8 cellular contexts compared by ENCODE assay signal in genomic region chr3:161104561-161105551, GRCh38. TPM values are rescaled to one million over a fixed set of nuclear protein-coding genes. Genes with fewer than 3 reads are reported as not detected.
DNase-seq lines count a peak whose midpoint lies in the region; ATAC-seq and TF ChIP-seq lines count a peak whose summit lies in the region.

TSS of gene B3GALNT1 (minus strand) at chr3:161105349. CDS start at chr3:161086754, 18,595 bp downstream.

- CTCF ChIA-PET in activated CD4-positive, alpha-beta T cell treated with anti-CD3 and anti-CD28 coated beads, Interleukin-2, amount 10 ng/mL, durations not matched to agents 7 days and 5 days (lab: Charles Lee) = interaction anchor here (0.7 to 2.2 kb wide), 2 partner anchors 13 to 94 kb away, joined by 3 to 4 read pairs; no protein-coding TSS in a partner anchor

- peak; percentile 25 for TF ChIP-seq CTCF in GM10266 (IDR thresholded peaks at IDR 0.05; ENCODE audit: control insufficient read depth, insufficient read depth, low read depth, missing control alignments)
- TF ChIP-seq CTCF in epithelial cell of esophagus (IDR thresholded peaks at IDR 0.05; ENCODE audit: insufficient read depth, low read depth, low read length, missing control alignments) = peak; percentile 1
- TF ChIP-seq CTCF in mesothelial cell of epicardium (IDR thresholded peaks at IDR 0.05; ENCODE audit: unreplicated experiment) = no peak

- H3K36me3 Mint-ChIP-seq in activated CD4-positive, alpha-beta T cell treated with anti-CD3 and anti-CD28 coated beads, Interleukin-2, amount 10 ng/mL, durations not matched to agents 7 days and 5 days (ENCODE audit: low read depth) = peaks cover 6% of the 10 kb centered on the region
- H3K36me3 Mint-ChIP-seq in mesothelial cell of epicardium = peaks cover 28% of the 10 kb centered on the region
- H3K36me3 Mint-ChIP-seq in stimulated activated naive B cell treated with anti-CD40 and anti-IgM and Interleukin-4, amounts not matched to agents 10 μg/mL and 1 μg/mL and 100 μg/mL, for 72 hours = peaks cover 3% of the 10 kb centered on the region in 2 donors

- peak within 1 kb of the TSS; percentile 55 for H3K4me3 ChIP-seq in epithelial cell of esophagus (ENCODE audit: low read length)

- POLR2A ChIA-PET in activated CD4-positive, alpha-beta T cell treated with anti-CD3 and anti-CD28 coated beads, Interleukin-2, amount 10 ng/mL, durations not matched to agents 7 days and 5 days (lab: Charles Lee) = no interaction called here

- H3K27me3 Mint-ChIP-seq in activated CD4-positive, alpha-beta T cell treated with anti-CD3 and anti-CD28 coated beads, Interleukin-2, amount 10 ng/mL, durations not matched to agents 7 days and 5 days = peaks cover 28% of the 10 kb centered on the region
- no peaks in the 10 kb centered on the region for H3K27me3 Mint-ChIP-seq in mesothelial cell of epicardium (ENCODE audit: low read depth)
- peaks cover 4 to 24% of the 10 kb centered on the region in 2 donors for H3K27me3 Mint-ChIP-seq in stimulated activated naive B cell treated with anti-CD40 and anti-IgM and Interleukin-4, amounts not matched to agents 10 μg/mL and 1 μg/mL and 100 μg/mL, for 72 hours

- TF ChIP-seq RAD21 in Ishikawa (IDR thresholded peaks at IDR 0.05; ENCODE audit: low read depth) = no peak

- no peak for TF ChIP-seq EP300 in Ishikawa (IDR thresholded peaks at IDR 0.05; ENCODE audit: borderline replicate concordance)

- H3K4me3 Mint-ChIP-seq in activated CD4-positive, alpha-beta T cell treated with anti-CD3 and anti-CD28 coated beads, Interleukin-2, amount 10 ng/mL, durations not matched to agents 7 days and 5 days = peak within 1 kb of the TSS; percentile 70
- peak within 1 kb of the TSS; percentile 82 for H3K4me3 Mint-ChIP-seq in mesothelial cell of epicardium
- H3K4me3 Mint-ChIP-seq in stimulated activated naive B cell treated with anti-CD40 and anti-IgM and Interleukin-4, amounts not matched to agents 10 μg/mL and 1 μg/mL and 100 μg/mL, for 72 hours = peak within 1 kb of the TSS; percentile 89 to 96

- peak; percentile 70 for ATAC-seq in GM21723 (IDR thresholded peaks at IDR 0.05; ENCODE audit: unreplicated experiment)
- ATAC-seq in stimulated activated naive B cell treated with anti-CD40 and anti-IgM and Interleukin-4, amounts not matched to agents 10 μg/mL and 1 μg/mL and 100 μg/mL, for 72 hours (replicated peaks) = peak; percentile 81 to 85

- H3K4me1 Mint-ChIP-seq in activated CD4-positive, alpha-beta T cell treated with anti-CD3 and anti-CD28 coated beads, Interleukin-2, amount 10 ng/mL, durations not matched to agents 7 days and 5 days = peaks cover 16% of the 10 kb centered on the region
- peaks cover 34% of the 10 kb centered on the region for H3K4me1 Mint-ChIP-seq in mesothelial cell of epicardium
- peaks cover 7 to 12% of the 10 kb centered on the region in 2 donors for H3K4me1 Mint-ChIP-seq in stimulated activated naive B cell treated with anti-CD40 and anti-IgM and Interleukin-4, amounts not matched to agents 10 μg/mL and 1 μg/mL and 100 μg/mL, for 72 hours

- DNase-seq in GM10266 (ENCODE audit: extremely low spot score) (peak; percentile 49), epithelial cell of esophagus (ENCODE audit: low read depth) (peak; percentile 39), mesothelial cell of epicardium (ENCODE audit: low spot score in 2 of 2, unreplicated experiment in 2 of 2) (peak; percentile 37 to 72), NCI-H2196 treated with DMSO at 0.1 percent for 48 hours (lab: John Stamatoyannopoulos, UW; ENCODE audit: unreplicated experiment) (no peak)
- DNase-seq in activated CD4-positive, alpha-beta T cell treated with anti-CD3 and anti-CD28 coated beads, Interleukin-2, amount 10 ng/mL, durations not matched to agents 7 days and 5 days = peak; percentile 35
- DNase-seq in stimulated activated naive B cell treated with anti-CD40 and anti-IgM and Interleukin-4, amounts not matched to agents 10 μg/mL and 1 μg/mL and 100 μg/mL, for 72 hours = peak; percentile 43

- no peaks in the 10 kb centered on the region for H3K9me3 Mint-ChIP-seq in activated CD4-positive, alpha-beta T cell treated with anti-CD3 and anti-CD28 coated beads, Interleukin-2, amount 10 ng/mL, durations not matched to agents 7 days and 5 days
- no peaks in the 10 kb centered on the region for H3K9me3 Mint-ChIP-seq in mesothelial cell of epicardium
- H3K9me3 Mint-ChIP-seq in stimulated activated naive B cell treated with anti-CD40 and anti-IgM and Interleukin-4, amounts not matched to agents 10 μg/mL and 1 μg/mL and 100 μg/mL, for 72 hours = no peaks in the 10 kb centered on the region

- H3K27ac Mint-ChIP-seq in activated CD4-positive, alpha-beta T cell treated with anti-CD3 and anti-CD28 coated beads, Interleukin-2, amount 10 ng/mL, durations not matched to agents 7 days and 5 days = peak within 1 kb of the TSS; percentile 67
- peak within 1 kb of the TSS; percentile 94 for H3K27ac Mint-ChIP-seq in mesothelial cell of epicardium
- H3K27ac Mint-ChIP-seq in stimulated activated naive B cell treated with anti-CD40 and anti-IgM and Interleukin-4, amounts not matched to agents 10 μg/mL and 1 μg/mL and 100 μg/mL, for 72 hours = peak within 1 kb of the TSS; percentile 88

TF ChIP-seq in Ishikawa, 13 proteins besides CTCF, POLR2A, EP300 and RAD21:
- TF ChIP-seq CREB1 (IDR thresholded peaks at IDR 0.05; ENCODE audit: low read depth) = no peak
- TF ChIP-seq MAX (IDR thresholded peaks at IDR 0.05) = peak; percentile 14; the same call in 1 of the 2 replicates
- no peak for TF ChIP-seq ZBTB7A (IDR thresholded peaks at IDR 0.05; ENCODE audit: low read depth)

RNA-seq across cellular contexts. Expression of gene B3GALNT1, which starts in this region (rescaled TPM):
- total RNA-seq in activated CD4-positive, alpha-beta T cell treated with anti-CD3 and anti-CD28 coated beads, Interleukin-2, amount 10 ng/mL, durations not matched to agents 7 days and 5 days = 1 to 10 TPM; 2.9 to 3.0 TPM
- 31.1 to 36.0 TPM (median 31.4 TPM) in 3 replicates for total RNA-seq in mesothelial cell of epicardium
